In the genomic region with DNA sequence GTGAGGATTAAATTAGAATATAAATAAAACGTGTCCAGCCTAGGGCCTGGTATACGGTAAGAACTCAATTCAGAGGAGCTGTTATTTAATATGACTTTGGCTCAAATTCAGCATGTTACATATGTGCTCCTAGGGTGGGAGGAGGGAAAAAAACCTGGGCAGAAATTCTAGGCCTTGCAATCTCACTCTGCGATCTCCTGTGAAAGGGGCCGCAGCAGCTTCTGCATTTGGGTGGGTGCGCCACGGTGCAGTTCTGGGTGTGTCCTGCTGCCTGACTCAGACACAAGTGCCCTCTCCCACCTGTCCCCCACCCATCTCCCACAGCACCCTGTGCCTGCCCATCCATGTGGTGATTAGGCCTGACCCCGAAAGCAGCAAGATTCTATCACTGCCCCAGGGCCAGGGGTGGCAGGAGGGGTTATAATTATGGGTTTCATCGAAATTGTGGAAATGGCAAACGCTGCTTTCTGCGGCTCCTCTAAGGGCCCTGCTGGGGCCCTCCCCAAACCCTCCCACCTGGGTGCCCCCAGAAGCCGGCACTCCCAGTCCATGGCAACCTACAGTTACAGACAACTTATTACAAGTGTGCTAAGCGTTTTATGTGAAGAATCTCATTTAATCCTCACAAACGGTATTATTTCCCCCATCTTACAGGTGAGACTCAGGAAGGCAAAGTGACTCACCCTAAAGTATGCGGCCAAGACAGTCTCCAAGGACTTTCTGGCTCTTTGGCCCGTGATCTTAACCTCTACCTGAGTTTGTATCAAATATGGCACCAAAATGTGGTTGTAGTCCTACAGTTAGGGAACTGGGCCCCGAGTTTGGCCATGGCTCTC, we compare ENCODE assay signal across 18 cellular contexts. TPM values are rescaled to one million over a fixed set of nuclear protein-coding genes. Genes with fewer than 3 reads are reported as not detected.
A peak's percentile ranks its signal among the peaks of the same experiment; 100 is the strongest.
DNase-seq lines count a peak whose midpoint lies in the region; ATAC-seq and TF ChIP-seq lines count a peak whose summit lies in the region.
"Had no signal": no experiment of that assay in that cellular context is flagged by ENCODE, and none has a peak within 500 bp of the region (broad histone marks: within the 10 kb centered on the region; RNA-seq: fewer than 3 reads in every experiment).

No MANE protein-coding gene starts in this region.

- POLR2A ChIA-PET in SK-N-SH (lab: Yijun Ruan, JAX), result no interaction called here

- ATAC-seq in SK-N-SH treated with all-trans-retinoic acid at 6 μM for 48 hours (no peak), upper lobe of right lung (no peak)
- ATAC-seq in effector memory CD8-positive, alpha-beta T cell (replicated peaks), result no peak
- ATAC-seq in stimulated activated naive CD8-positive, alpha-beta T cell treated with anti-CD3 and anti-CD28 coated beads, Interleukin-15, Interleukin-2, amounts not matched to agents 100 U/mL and 50 U/mL, for 24 hours, result no peak
- ATAC-seq: stimulated activated effector memory CD8-positive, alpha-beta T cell treated with anti-CD3 and anti-CD28 coated beads, Interleukin-12 subunit alpha, Interleukin-12 subunit beta, amount 100 ng/mL, for 72 hours had no signal

- intact Hi-C loops in upper lobe of right lung (cut with DNase I), result no loop called here

- H3K9me3 ChIP-seq in SK-N-SH (no peaks in the 10 kb centered on the region), endodermal cell (ENCODE audit: control insufficient read depth, low read length) (no peaks in the 10 kb centered on the region), osteoblast (ENCODE audit: low read depth, low read length) (no peaks in the 10 kb centered on the region), upper lobe of right lung (no peaks in the 10 kb centered on the region)

- no peak for TF ChIP-seq RAD21 in SK-N-SH (IDR thresholded peaks at IDR 0.05; ENCODE audit: low read length)

- H3K4me3 Mint-ChIP-seq in endodermal cell, result no peak overlapping the region
- H3K4me3 Mint-ChIP-seq in effector memory CD8-positive, alpha-beta T cell, result no peak overlapping the region
- H3K4me3 Mint-ChIP-seq: CD8-positive, alpha-beta memory T cell; stimulated activated effector memory CD8-positive, alpha-beta T cell treated with anti-CD3 and anti-CD28 coated beads, Interleukin-12 subunit alpha, Interleukin-12 subunit beta, amount 100 ng/mL, for 72 hours had no signal

- H2AFZ ChIP-seq in SK-N-SH (ENCODE audit: low read depth) (no peak overlapping the region), osteoblast (ENCODE audit: low read length) (no peak overlapping the region)

- H3K4me3 ChIP-seq in SK-N-SH (ENCODE audit: low read depth in 2 of 2, low read length in 1 of 2), result no peak overlapping the region
- H3K4me3 ChIP-seq in endodermal cell (ENCODE audit: low read length), result no peak overlapping the region
- no peak overlapping the region for H3K4me3 ChIP-seq in osteoblast (ENCODE audit: insufficient read depth, low read length)
- no peak overlapping the region for H3K4me3 ChIP-seq in upper lobe of right lung

- no peak for TF ChIP-seq EP300 in SK-N-SH (IDR thresholded peaks at IDR 0.05; ENCODE audit: borderline replicate concordance in 1 of 2, low read depth in 1 of 2, low read length in 1 of 2)

- no peak overlapping the region for H3K4me2 ChIP-seq in SK-N-SH
- H3K4me2 ChIP-seq in osteoblast (ENCODE audit: insufficient read depth, low read length), result peak overlapping the region; percentile 72

- H3K4me1 Mint-ChIP-seq in endodermal cell, result peaks cover 23% of the 10 kb centered on the region
- H3K4me1 Mint-ChIP-seq in effector memory CD8-positive, alpha-beta T cell (ENCODE audit: low read depth in 2 of 2), result no peaks in the 10 kb centered on the region
- H3K4me1 Mint-ChIP-seq: CD8-positive, alpha-beta memory T cell; stimulated activated effector memory CD8-positive, alpha-beta T cell treated with anti-CD3 and anti-CD28 coated beads, Interleukin-12 subunit alpha, Interleukin-12 subunit beta, amount 100 ng/mL, for 72 hours had no signal

- WGBS in SK-N-SH (ENCODE audit: low lambda C conversion rate), result 86% methylated on average over 15 of the region's 16 CpGs
- WGBS in endodermal cell (ENCODE audit: insufficient coverage in 1 of 2, insufficient read length in 1 of 2), 2 experiments, result 92 to 99% methylated on average over 10 to 16 of the region's 16 CpGs

- TF ChIP-seq CTCF in SK-N-SH (IDR thresholded peaks at IDR 0.05) (no peak), endodermal cell (conservative IDR thresholded peaks at IDR 0.05) (no peak), osteoblast (IDR thresholded peaks at IDR 0.05; ENCODE audit: extremely low read depth, low read depth, low read length) (no peak), upper lobe of right lung (IDR thresholded peaks at IDR 0.05) (no peak)

- no peaks in the 10 kb centered on the region for H3K27me3 Mint-ChIP-seq in endodermal cell (ENCODE audit: insufficient read depth)
- H3K27me3 Mint-ChIP-seq in effector memory CD8-positive, alpha-beta T cell, result peaks cover 23 to 42% of the 10 kb centered on the region in 2 donors

- H3K9me3 Mint-ChIP-seq in endodermal cell, result no peaks in the 10 kb centered on the region
- H3K9me3 Mint-ChIP-seq in effector memory CD8-positive, alpha-beta T cell, result no peaks in the 10 kb centered on the region
- H3K9me3 Mint-ChIP-seq: activated T-helper 2 cell treated with anti-CD3 and anti-CD28 coated beads, Interferon-gamma antibody, Interleukin-2, Interleukin-4, amounts not matched to agents 10 μg/mL and 5 μg/mL and 100 μg/mL, durations not matched to agents 14 hours and 24 hours and 36 hours; CD8-positive, alpha-beta memory T cell; stimulated activated effector memory CD8-positive, alpha-beta T cell treated with anti-CD3 and anti-CD28 coated beads, Interleukin-12 subunit alpha, Interleukin-12 subunit beta, amount 100 ng/mL, for 72 hours had no signal

- H4K20me1 ChIP-seq in SK-N-SH (ENCODE audit: insufficient read depth) (no peaks in the 10 kb centered on the region), osteoblast (ENCODE audit: insufficient read depth, low read length) (no peaks in the 10 kb centered on the region)

- no peaks in the 10 kb centered on the region for H3K36me3 ChIP-seq in SK-N-SH (replicated peaks in 1 of 2; ENCODE audit: control insufficient read depth in 1 of 2, insufficient read depth in 2 of 2, low read length in 1 of 2)
- no peaks in the 10 kb centered on the region for H3K36me3 ChIP-seq in endodermal cell (ENCODE audit: control insufficient read depth, insufficient read depth, low read length)
- no peaks in the 10 kb centered on the region for H3K36me3 ChIP-seq in osteoblast (ENCODE audit: insufficient read depth, low read length)
- no peaks in the 10 kb centered on the region for H3K36me3 ChIP-seq in upper lobe of right lung

- H3K79me2 ChIP-seq in SK-N-SH (ENCODE audit: insufficient read depth) (no peaks in the 10 kb centered on the region), osteoblast (ENCODE audit: insufficient read depth, low read length) (no peaks in the 10 kb centered on the region)

- DNase-seq in SK-N-SH (no peak), endodermal cell (peak; percentile 36), osteoblast (ENCODE audit: insufficient read length, low spot score, missing footprints) (no peak), upper lobe of right lung (no peak), DMS53 (lab: John Stamatoyannopoulos, UW) (no peak)
- DNase-seq in effector memory CD8-positive, alpha-beta T cell, result no peak
- DNase-seq in stimulated activated naive CD8-positive, alpha-beta T cell treated with anti-CD3 and anti-CD28 coated beads, Interleukin-15, Interleukin-2, amounts not matched to agents 100 U/mL and 50 U/mL, for 24 hours, result no peak
- DNase-seq: activated CD4-positive, alpha-beta T cell treated with anti-CD3 and anti-CD28 coated beads, Interleukin-2, amount 50 U/mL, for 4 hours; CD8-positive, alpha-beta memory T cell; foreskin melanocyte; NCI-H1417; retina; stimulated activated CD4-positive, alpha-beta T cell treated with anti-CD3 and anti-CD28 coated beads, Interleukin-4, amount 100 ng/mL, for 24 hours had no signal

- H3F3A ChIP-seq in SK-N-SH (replicated peaks; ENCODE audit: insufficient read depth), result peaks cover 14% of the 10 kb centered on the region

- H3K36me3 Mint-ChIP-seq in endodermal cell (ENCODE audit: low read depth), result no peaks in the 10 kb centered on the region
- peaks cover 3% of the 10 kb centered on the region for H3K36me3 Mint-ChIP-seq in effector memory CD8-positive, alpha-beta T cell (ENCODE audit: insufficient read depth)
- H3K36me3 Mint-ChIP-seq: CD8-positive, alpha-beta memory T cell; stimulated activated effector memory CD8-positive, alpha-beta T cell treated with anti-CD3 and anti-CD28 coated beads, Interleukin-12 subunit alpha, Interleukin-12 subunit beta, amount 100 ng/mL, for 72 hours had no signal

- peak overlapping the region in 1 of 2 experiments; percentile 40; a peak in 2 of 4 replicates for H3K27ac ChIP-seq in SK-N-SH (ENCODE audit: low read depth in 2 of 2, low read length in 1 of 2)
- no peak overlapping the region for H3K27ac ChIP-seq in endodermal cell (ENCODE audit: low read depth, low read length)
- H3K27ac ChIP-seq in osteoblast (ENCODE audit: low read depth, low read length), result peak overlapping the region; percentile 72
- peak overlapping the region; percentile 63 for H3K27ac ChIP-seq in upper lobe of right lung
- H3K27ac ChIP-seq: 22Rv1 had no signal

- peak overlapping the region; percentile 38 for H3K27ac Mint-ChIP-seq in endodermal cell
- no peak overlapping the region for H3K27ac Mint-ChIP-seq in effector memory CD8-positive, alpha-beta T cell
- H3K27ac Mint-ChIP-seq: activated T-helper 2 cell treated with anti-CD3 and anti-CD28 coated beads, Interferon-gamma antibody, Interleukin-2, Interleukin-4, amounts not matched to agents 10 μg/mL and 5 μg/mL and 100 μg/mL, durations not matched to agents 14 hours and 24 hours and 36 hours; CD8-positive, alpha-beta memory T cell; stimulated activated effector memory CD8-positive, alpha-beta T cell treated with anti-CD3 and anti-CD28 coated beads, Interleukin-12 subunit alpha, Interleukin-12 subunit beta, amount 100 ng/mL, for 72 hours had no signal

- H3K27me3 ChIP-seq in SK-N-SH (ENCODE audit: insufficient read depth) (0 out of 2 replicates have a peak, but pooled peaks cover 7% of the 10 kb centered on the region), endodermal cell (ENCODE audit: control insufficient read depth, insufficient read depth, low read length, poor library complexity, severe bottlenecking) (no peaks in the 10 kb centered on the region), osteoblast (ENCODE audit: insufficient read depth, low read length) (peaks cover 8% of the 10 kb centered on the region), upper lobe of right lung (no peaks in the 10 kb centered on the region)

- H3K9ac ChIP-seq in SK-N-SH (no peak overlapping the region), endodermal cell (ENCODE audit: extremely low read depth, low read length, poor library complexity, severe bottlenecking) (no peak overlapping the region)

- H3K4me1 ChIP-seq in SK-N-SH (ENCODE audit: control insufficient read depth in 1 of 2, insufficient read depth in 2 of 2, low read depth in 1 of 2, low read length in 1 of 2) (peaks cover 6 to 10% of the 10 kb centered on the region in 2 experiments; a peak in 3 of 4 replicates), endodermal cell (ENCODE audit: control insufficient read depth, insufficient read depth, low read length) (peaks cover 5% of the 10 kb centered on the region), osteoblast (ENCODE audit: insufficient read depth, low read length) (peaks cover 28% of the 10 kb centered on the region), upper lobe of right lung (peaks cover 21% of the 10 kb centered on the region)

- no peaks in the 10 kb centered on the region for H3K9me2 ChIP-seq in SK-N-SH

- CTCF ChIA-PET in SK-N-SH (lab: Yijun Ruan, JAX), result interaction anchor here (1.4 to 1.7 kb wide), 2 partner anchors 98 to 143 kb away, joined by 5 to 8 read pairs; no protein-coding TSS in a partner anchor

RNA-seq across cellular contexts. Expression of a gene that starts 25.5 kb away (rescaled TPM):
- 0.05 TPM in 1 of 2 replicates, not detected in the other for polyA plus RNA-seq in SK-N-SH (2012; rRNA removed)
- 0.03 TPM in 1 of 2 replicates, not detected in the other for polyA plus RNA-seq in SK-N-SH (2012; cell fraction: cytosol; rRNA removed)
- polyA plus RNA-seq in SK-N-SH (2012; cell fraction: nucleus; rRNA removed), result 0.02 TPM in 1 of 2 replicates, not detected in the other
- total RNA-seq in endodermal cell (1 to 10 TPM; 1.8 to 2.5 TPM), osteoblast (not detected in 2 replicates), upper lobe of right lung (0.55 TPM)
- polyA plus RNA-seq in endodermal cell (2013, experiment 1 of 2), result 2.6 TPM
- 2.6 TPM for polyA plus RNA-seq in endodermal cell (2013, experiment 2 of 2)
- total RNA-seq: activated T-helper 2 cell treated with anti-CD3 and anti-CD28 coated beads, Interferon-gamma antibody, Interleukin-2, Interleukin-4, amounts not matched to agents 10 μg/mL and 5 μg/mL and 100 μg/mL, durations not matched to agents 14 hours and 24 hours and 36 hours; dermis microvascular lymphatic vessel endothelial cell had no signal
- polyA plus RNA-seq: CD8-positive, alpha-beta memory T cell had no signal
